In genomic region chr17:73349138-73349537, GRCh38 we compare ENCODE assay signal across 15 cellular contexts. TPM values are rescaled to one million over a fixed set of nuclear protein-coding genes. Genes with fewer than 3 reads are reported as not detected.
A peak's percentile ranks its signal among the peaks of the same experiment; 100 is the strongest.
DNase-seq lines count a peak whose midpoint lies in the region; FAIRE-seq and TF ChIP-seq lines count a peak whose summit lies in the region.
"Had no signal": no experiment of that assay in that cellular context is flagged by ENCODE, and none has a peak within 500 bp of the region (broad histone marks: within the 10 kb centered on the region; RNA-seq: fewer than 3 reads in every experiment).

No MANE protein-coding gene starts in this region.

- H3K27me3 ChIP-seq in muscle layer of duodenum (ENCODE audit: low read depth, low read length) (no peaks in the 10 kb centered on the region), MG63 (no peaks in the 10 kb centered on the region)

- H3K4me3 ChIP-seq in muscle layer of duodenum (ENCODE audit: low read depth in 1 of 2, low read length in 2 of 2) (peak overlapping the region in 1 of 2 donors; percentile 31), MG63 (no peak overlapping the region)
- H3K4me3 ChIP-seq: SK-N-MC had no signal

- peak overlapping the region; percentile 72 for H3K27ac Mint-ChIP-seq in type B pancreatic cell

- no peak for TF ChIP-seq CTCF in type B pancreatic cell (conservative IDR thresholded peaks at IDR 0.05)

- H3K9me3 Mint-ChIP-seq in type B pancreatic cell: no peaks in the 10 kb centered on the region
- H3K9me3 Mint-ChIP-seq: naive B cell had no signal

- DNase-seq in NCI-H82 (lab: John Stamatoyannopoulos, UW) (peak; percentile 71), NCI-H82 treated with DMSO at 0.1 percent for 48 hours (lab: John Stamatoyannopoulos, UW; ENCODE audit: unreplicated experiment) (no peak), frontal cortex (ENCODE audit: low spot score in 2 of 2) (peak; percentile 67 to 73), type B pancreatic cell (ENCODE audit: extremely low spot score, unreplicated experiment) (no peak), HCEC 1CT (no peak), NCI-H2107 treated with DMSO at 0.1 percent for 48 hours (lab: John Stamatoyannopoulos, UW; ENCODE audit: unreplicated experiment) (no peak), MG63 (no peak)
- DNase-seq: activated effector memory CD4-positive, alpha-beta T cell treated with anti-CD3 and anti-CD28 coated beads, Interleukin-2, amount 50 U/mL, for 16 hours; cortex of kidney; naive B cell; NCI-H526; stimulated activated CD4-positive, alpha-beta T cell treated with anti-CD3 and anti-CD28 coated beads, Interleukin-15, amount 100 ng/mL, for 24 hours had no signal

- peak overlapping the region; percentile 58 for H3K27ac ChIP-seq in muscle layer of duodenum (ENCODE audit: low read length)
- H3K27ac ChIP-seq: SK-N-MC had no signal

- no peaks in the 10 kb centered on the region for H3K27me3 Mint-ChIP-seq in type B pancreatic cell
- H3K27me3 Mint-ChIP-seq: naive B cell had no signal

- no peak for FAIRE-seq in frontal cortex (lab: Jason Lieb, UNC)
- FAIRE-seq: A204.1 had no signal

- peaks cover 4 to 35% of the 10 kb centered on the region in 2 donors for H3K4me1 ChIP-seq in muscle layer of duodenum (ENCODE audit: control insufficient read depth in 1 of 2, insufficient read depth in 2 of 2, low read length in 2 of 2)

- H3K36me3 Mint-ChIP-seq in type B pancreatic cell: no peaks in the 10 kb centered on the region

- H3K4me3 Mint-ChIP-seq in type B pancreatic cell: no peak overlapping the region
- H3K4me3 Mint-ChIP-seq: naive B cell had no signal

- H3K36me3 ChIP-seq in muscle layer of duodenum (ENCODE audit: control insufficient read depth in 1 of 2, insufficient read depth in 2 of 2, low read length in 2 of 2): no peaks in the 10 kb centered on the region
- H3K36me3 ChIP-seq in MG63: no peaks in the 10 kb centered on the region

- peaks cover 37% of the 10 kb centered on the region for H3K4me1 Mint-ChIP-seq in type B pancreatic cell (ENCODE audit: unreplicated experiment)
- H3K4me1 Mint-ChIP-seq: naive B cell had no signal

- H3K9me3 ChIP-seq in muscle layer of duodenum (ENCODE audit: control insufficient read depth in 1 of 2, low read length in 2 of 2) (no peaks in the 10 kb centered on the region), MG63 (no peaks in the 10 kb centered on the region)

RNA-seq across cellular contexts. Expression of gene CDC42EP4, which starts 37.3 kb away (rescaled TPM):
- total RNA-seq in frontal cortex (62.8 TPM), type B pancreatic cell (ENCODE audit: low replicate concordance) (24.7 and 78.8 TPM in 2 replicates)
- 37.7 and 52.4 TPM in 2 replicates for total RNA-seq in MG63 (2014; rRNA removed; shearing (Covaris generic); ENCODE audit: low replicate concordance)

Comparison
In these comparisons a context has a peak if more than half of its experiments do, and no peak if none do; other contexts are left out.
1. DNase-seq: peak in NCI-H82 (single experiment) and frontal cortex (2 of 2); none in NCI-H82 treated with DMSO at 0.1 percent for 48 hours (single experiment), type B pancreatic cell (single experiment), HCEC 1CT (single experiment), NCI-H2107 treated with DMSO at 0.1 percent for 48 hours (single experiment) and MG63 (single experiment).